In genomic region chr17:3893003-3893719, GRCh38 we compare ENCODE assay signal across 8 cellular contexts. TPM values are rescaled to one million over a fixed set of nuclear protein-coding genes. Genes with fewer than 3 reads are reported as not detected.
DNase-seq lines count a peak whose midpoint lies in the region; ATAC-seq, FAIRE-seq and TF ChIP-seq lines count a peak whose summit lies in the region.

TSS of gene CAMKK1 (minus strand) at chr17:3893053. CDS start at chr17:3885687, 7,366 bp downstream.

- no peaks in the 10 kb centered on the region for H3K36me3 Mint-ChIP-seq in activated naive CD4-positive, alpha-beta T cell treated with anti-CD3 and anti-CD28 coated beads, Interleukin-2, amount 50 U/mL, for 24 hours

- peak; percentile 13 for DNase-seq in GF-D8 (lab: John Stamatoyannopoulos, UW)
- peak; percentile 93 for DNase-seq in H54 (ENCODE audit: insufficient read length, low spot score)
- DNase-seq in Right ventricle myocardium inferior (ENCODE audit: missing footprints) = peak; percentile 96
- peak; percentile 82 to 89 (median 88) for DNase-seq in ovary

- H2AFZ ChIP-seq in Loucy (ENCODE audit: low read length) = peak within 1 kb of the TSS; percentile 97

- no peak for TF ChIP-seq CTCF in Loucy (conservative IDR thresholded peaks at IDR 0.05; ENCODE audit: low read length)
- peak in 1 of 3 donors; percentile 38 for TF ChIP-seq CTCF in ovary (IDR thresholded peaks at IDR 0.05)

- H3K27ac ChIP-seq in ovary = peak within 1 kb of the TSS; percentile 66 to 71
- peak within 1 kb of the TSS; percentile 66 for H3K27ac ChIP-seq in thymus (ENCODE audit: low read depth)

- H3K9me3 ChIP-seq in Loucy (ENCODE audit: insufficient read depth, low read depth, low read length) (no peaks in the 10 kb centered on the region), ovary (no peaks in the 10 kb centered on the region), thymus (ENCODE audit: control insufficient read depth) (no peaks in the 10 kb centered on the region)

- peak within 1 kb of the TSS; percentile 76 for H3K4me3 ChIP-seq in Loucy (ENCODE audit: low read length, poor library complexity, severe bottlenecking)
- H3K4me3 ChIP-seq in ovary = peak within 1 kb of the TSS; percentile 81
- peak within 1 kb of the TSS; percentile 63 for H3K4me3 ChIP-seq in thymus (ENCODE audit: low read length)

- intact Hi-C loops in Right ventricle myocardium inferior (cut with DNase I) (no loop called here), ovary (cut with DNase I) (no loop called here)

- no peaks in the 10 kb centered on the region for H3K27me3 ChIP-seq in Loucy (ENCODE audit: insufficient read depth, low read length, poor library complexity, severe bottlenecking)
- no peaks in the 10 kb centered on the region for H3K27me3 ChIP-seq in ovary
- peaks cover 2% of the 10 kb centered on the region for H3K27me3 ChIP-seq in thymus (ENCODE audit: control insufficient read depth, insufficient read depth)

- H3K27ac Mint-ChIP-seq in activated naive CD4-positive, alpha-beta T cell treated with anti-CD3 and anti-CD28 coated beads, Interleukin-2, amount 50 U/mL, for 24 hours = peak within 1 kb of the TSS; percentile 85

- H3K36me3 ChIP-seq in Loucy (ENCODE audit: insufficient read depth, low read length) (no peaks in the 10 kb centered on the region; the same call in 1 of the 2 replicates), ovary (no peaks in the 10 kb centered on the region), thymus (ENCODE audit: control insufficient read depth, insufficient read depth) (no peaks in the 10 kb centered on the region)

- WGBS in ovary, 3 donors = 5 to 9% (median 8%) methylated on average over 33 to 75 of the region's 75 CpGs
- 4% methylated on average over 75 of the region's 75 CpGs for whole genome bisulfite sequencing in thymus

- H3K4me3 Mint-ChIP-seq in activated naive CD4-positive, alpha-beta T cell treated with anti-CD3 and anti-CD28 coated beads, Interleukin-2, amount 50 U/mL, for 24 hours = peak within 1 kb of the TSS; percentile 85

- peak within 1 kb of the TSS; percentile 41 for H3K9ac ChIP-seq in Loucy (ENCODE audit: low read depth, low read length, poor library complexity, severe bottlenecking)

- peaks cover 7% of the 10 kb centered on the region for H3K4me1 ChIP-seq in Loucy (ENCODE audit: insufficient read depth, low read length, poor library complexity, severe bottlenecking)
- peaks cover 25% of the 10 kb centered on the region for H3K4me1 ChIP-seq in ovary (ENCODE audit: insufficient read depth)
- H3K4me1 ChIP-seq in thymus (ENCODE audit: control insufficient read depth, insufficient read depth, low read length) = peaks cover 11% of the 10 kb centered on the region

- peaks cover 28% of the 10 kb centered on the region for H3K4me1 Mint-ChIP-seq in activated naive CD4-positive, alpha-beta T cell treated with anti-CD3 and anti-CD28 coated beads, Interleukin-2, amount 50 U/mL, for 24 hours

- no peak for TF ChIP-seq EP300 in ovary (IDR thresholded peaks at IDR 0.05)

- no peaks in the 10 kb centered on the region for H3K9me2 ChIP-seq in Loucy (replicated peaks; ENCODE audit: low read depth, low read length)

- peak within 1 kb of the TSS; percentile 81 for H3K4me2 ChIP-seq in Loucy (ENCODE audit: low read depth, low read length, poor library complexity, severe bottlenecking)

- no peak for FAIRE-seq in H54 (lab: Jason Lieb, UNC)

- ATAC-seq in SK-N-SH treated with all-trans-retinoic acid at 6 μM for 48 hours (peak; percentile 80), Right ventricle myocardium inferior (peak; percentile 90)

- no peaks in the 10 kb centered on the region for H3K9me3 Mint-ChIP-seq in activated naive CD4-positive, alpha-beta T cell treated with anti-CD3 and anti-CD28 coated beads, Interleukin-2, amount 50 U/mL, for 24 hours

- H3F3A ChIP-seq in Loucy (ENCODE audit: low read depth) = no peaks in the 10 kb centered on the region

- no peaks in the 10 kb centered on the region for H4K20me1 ChIP-seq in Loucy (ENCODE audit: insufficient read depth, low read length, poor library complexity, severe bottlenecking)

- no peaks in the 10 kb centered on the region for H3K27me3 Mint-ChIP-seq in activated naive CD4-positive, alpha-beta T cell treated with anti-CD3 and anti-CD28 coated beads, Interleukin-2, amount 50 U/mL, for 24 hours

- TF ChIP-seq POLR2A in H54 (IDR thresholded peaks at IDR 0.05; ENCODE audit: low read depth, low read length) = peak; percentile 18; the same call in 1 of the 2 replicates
- TF ChIP-seq POLR2A in ovary (IDR thresholded peaks at IDR 0.05) = no peak

- no peaks in the 10 kb centered on the region for H3K79me2 ChIP-seq in Loucy (ENCODE audit: insufficient read depth, low read length)

TF ChIP-seq in SK-N-SH treated with all-trans-retinoic acid at 6 μM for 48 hours, 23 proteins besides CTCF, POLR2A, EP300 and RAD21 (continues in another document):
- TF ChIP-seq GLIS3 (CRISPR knock-in tag; IDR thresholded peaks at IDR 0.05) = no peak
- TF ChIP-seq, protein P1, sequence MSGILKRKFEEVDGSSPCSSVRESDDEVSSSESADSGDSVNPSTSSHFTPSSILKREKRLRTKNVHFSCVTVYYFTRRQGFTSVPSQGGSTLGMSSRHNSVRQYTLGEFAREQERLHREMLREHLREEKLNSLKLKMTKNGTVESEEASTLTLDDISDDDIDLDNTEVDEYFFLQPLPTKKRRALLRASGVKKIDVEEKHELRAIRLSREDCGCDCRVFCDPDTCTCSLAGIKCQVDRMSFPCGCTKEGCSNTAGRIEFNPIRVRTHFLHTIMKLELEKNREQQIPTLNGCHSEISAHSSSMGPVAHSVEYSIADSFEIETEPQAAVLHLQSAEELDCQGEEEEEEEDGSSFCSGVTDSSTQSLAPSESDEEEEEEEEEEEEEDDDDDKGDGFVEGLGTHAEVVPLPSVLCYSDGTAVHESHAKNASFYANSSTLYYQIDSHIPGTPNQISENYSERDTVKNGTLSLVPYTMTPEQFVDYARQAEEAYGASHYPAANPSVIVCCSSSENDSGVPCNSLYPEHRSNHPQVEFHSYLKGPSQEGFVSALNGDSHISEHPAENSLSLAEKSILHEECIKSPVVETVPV (CRISPR knock-in tag; IDR thresholded peaks at IDR 0.05) = no peak
- TF ChIP-seq, protein P2, sequence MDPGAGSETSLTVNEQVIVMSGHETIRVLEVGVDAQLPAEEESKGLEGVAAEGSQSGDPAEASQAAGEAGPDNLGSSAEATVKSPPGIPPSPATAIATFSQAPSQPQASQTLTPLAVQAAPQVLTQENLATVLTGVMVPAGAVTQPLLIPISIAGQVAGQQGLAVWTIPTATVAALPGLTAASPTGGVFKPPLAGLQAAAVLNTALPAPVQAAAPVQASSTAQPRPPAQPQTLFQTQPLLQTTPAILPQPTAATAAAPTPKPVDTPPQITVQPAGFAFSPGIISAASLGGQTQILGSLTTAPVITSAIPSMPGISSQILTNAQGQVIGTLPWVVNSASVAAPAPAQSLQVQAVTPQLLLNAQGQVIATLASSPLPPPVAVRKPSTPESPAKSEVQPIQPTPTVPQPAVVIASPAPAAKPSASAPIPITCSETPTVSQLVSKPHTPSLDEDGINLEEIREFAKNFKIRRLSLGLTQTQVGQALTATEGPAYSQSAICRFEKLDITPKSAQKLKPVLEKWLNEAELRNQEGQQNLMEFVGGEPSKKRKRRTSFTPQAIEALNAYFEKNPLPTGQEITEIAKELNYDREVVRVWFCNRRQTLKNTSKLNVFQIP (CRISPR knock-in tag; IDR thresholded peaks at IDR 0.05; ENCODE audit: borderline replicate concordance, low read depth) = no peak
- no peak for TF ChIP-seq CREB5 (CRISPR knock-in tag; IDR thresholded peaks at IDR 0.05; ENCODE audit: low read depth)
- no peak for TF ChIP-seq BACH2 (CRISPR knock-in tag; IDR thresholded peaks at IDR 0.05; ENCODE audit: borderline replicate concordance)
- TF ChIP-seq ZNF565 (CRISPR knock-in tag; conservative IDR thresholded peaks at IDR 0.05; ENCODE audit: low read depth) = no peak
- TF ChIP-seq, protein P3, sequence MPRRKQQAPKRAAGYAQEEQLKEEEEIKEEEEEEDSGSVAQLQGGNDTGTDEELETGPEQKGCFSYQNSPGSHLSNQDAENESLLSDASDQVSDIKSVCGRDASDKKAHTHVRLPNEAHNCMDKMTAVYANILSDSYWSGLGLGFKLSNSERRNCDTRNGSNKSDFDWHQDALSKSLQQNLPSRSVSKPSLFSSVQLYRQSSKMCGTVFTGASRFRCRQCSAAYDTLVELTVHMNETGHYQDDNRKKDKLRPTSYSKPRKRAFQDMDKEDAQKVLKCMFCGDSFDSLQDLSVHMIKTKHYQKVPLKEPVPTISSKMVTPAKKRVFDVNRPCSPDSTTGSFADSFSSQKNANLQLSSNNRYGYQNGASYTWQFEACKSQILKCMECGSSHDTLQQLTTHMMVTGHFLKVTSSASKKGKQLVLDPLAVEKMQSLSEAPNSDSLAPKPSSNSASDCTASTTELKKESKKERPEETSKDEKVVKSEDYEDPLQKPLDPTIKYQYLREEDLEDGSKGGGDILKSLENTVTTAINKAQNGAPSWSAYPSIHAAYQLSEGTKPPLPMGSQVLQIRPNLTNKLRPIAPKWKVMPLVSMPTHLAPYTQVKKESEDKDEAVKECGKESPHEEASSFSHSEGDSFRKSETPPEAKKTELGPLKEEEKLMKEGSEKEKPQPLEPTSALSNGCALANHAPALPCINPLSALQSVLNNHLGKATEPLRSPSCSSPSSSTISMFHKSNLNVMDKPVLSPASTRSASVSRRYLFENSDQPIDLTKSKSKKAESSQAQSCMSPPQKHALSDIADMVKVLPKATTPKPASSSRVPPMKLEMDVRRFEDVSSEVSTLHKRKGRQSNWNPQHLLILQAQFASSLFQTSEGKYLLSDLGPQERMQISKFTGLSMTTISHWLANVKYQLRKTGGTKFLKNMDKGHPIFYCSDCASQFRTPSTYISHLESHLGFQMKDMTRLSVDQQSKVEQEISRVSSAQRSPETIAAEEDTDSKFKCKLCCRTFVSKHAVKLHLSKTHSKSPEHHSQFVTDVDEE (CRISPR knock-in tag; IDR thresholded peaks at IDR 0.05) = no peak
- no peak for TF ChIP-seq CSDC2 (CRISPR knock-in tag; IDR thresholded peaks at IDR 0.05)
- no peak for TF ChIP-seq TCF4 (CRISPR knock-in tag; IDR thresholded peaks at IDR 0.05; ENCODE audit: borderline replicate concordance)
- no peak for TF ChIP-seq ESRRG (CRISPR knock-in tag; IDR thresholded peaks at IDR 0.05)
- TF ChIP-seq ZC3H10 (CRISPR knock-in tag; IDR thresholded peaks at IDR 0.05) = no peak
- TF ChIP-seq RARB (CRISPR knock-in tag; IDR thresholded peaks at IDR 0.05) = no peak

RNA-seq across cellular contexts. Expression of gene CAMKK1, which starts in this region (rescaled TPM):
- total RNA-seq in Right ventricle myocardium inferior (3.8 TPM), ovary (10 to 100 TPM in 3 of 7 donors, 1 to 10 TPM in 4; 4.7 to 15.1 (median 9.8) TPM)
- polyA plus RNA-seq in ovary (1 to 10 TPM; 2.8 to 4.6 TPM), thymus (10.8 TPM)

Comparison
In these comparisons a context has a peak if more than half of its experiments do, and no peak if none do; other contexts are left out.
1. Peak in every context shown above with its lines: DNase-seq, ATAC-seq, H3K4me3 ChIP-seq and H3K27ac ChIP-seq.
2. DNase-seq: peak in every context shown above with its lines; median percentile 96 in Right ventricle myocardium inferior; 93 in H54; 88 in ovary; 13 in GF-D8.